ENCODE assay signal across 8 cellular contexts in the genomic region with DNA sequence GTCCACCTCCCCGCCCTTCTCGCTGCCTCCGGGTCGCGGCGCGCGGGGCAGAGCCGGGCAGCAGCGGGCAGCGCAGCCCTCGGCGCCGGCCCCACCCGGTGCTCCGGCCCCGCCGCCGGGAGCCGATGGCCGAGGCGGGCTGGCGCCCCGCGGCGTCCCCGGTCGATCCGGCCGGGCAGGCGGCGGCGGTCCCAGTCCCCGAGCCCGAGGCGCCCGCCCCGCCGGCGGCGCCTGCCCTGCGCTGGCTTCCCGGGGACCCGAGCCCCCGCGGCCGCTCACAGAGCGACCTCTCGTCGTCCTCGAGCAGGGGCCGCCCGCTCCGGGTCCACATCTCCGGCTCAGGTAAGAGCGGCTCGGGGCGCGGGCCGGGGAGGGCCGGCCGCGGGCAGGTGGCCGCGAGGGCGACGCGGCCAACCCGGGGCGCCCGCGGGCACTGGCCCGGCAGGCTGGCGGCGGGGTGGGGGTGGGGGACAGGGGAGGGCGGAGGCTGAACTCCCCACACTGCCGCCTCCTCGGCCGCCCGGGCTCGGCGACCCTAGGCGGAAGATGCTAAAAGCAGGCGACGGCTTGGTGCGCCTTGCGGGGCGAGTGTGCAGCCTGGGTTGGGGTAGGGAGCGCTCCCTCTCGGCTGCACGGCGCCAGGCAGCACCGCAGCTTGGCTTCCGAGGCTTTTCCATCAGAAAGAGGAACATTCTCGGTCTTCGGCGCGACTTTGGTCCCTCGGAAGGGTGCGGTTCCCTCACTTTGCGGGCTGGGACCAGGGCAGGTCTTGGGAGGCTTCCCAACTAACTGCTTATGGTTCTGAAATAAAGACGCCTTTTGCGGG. TPM values are rescaled to one million over a fixed set of nuclear protein-coding genes. Genes with fewer than 3 reads are reported as not detected.
DNase-seq lines count a peak whose midpoint lies in the region; ATAC-seq, FAIRE-seq and TF ChIP-seq lines count a peak whose summit lies in the region.

No MANE protein-coding gene starts in this region.

- H3K27ac Mint-ChIP-seq in HFFc6 (peak overlapping the region; percentile 74), activated B cell treated with CpG ODN at 0.5 μM for 24 hours (no peak overlapping the region)

- no peak for FAIRE-seq in kidney (lab: Jason Lieb, UNC)

- H3K9me3 Mint-ChIP-seq in HFFc6 = no peaks in the 10 kb centered on the region
- H3K9me3 Mint-ChIP-seq in activated B cell treated with CpG ODN at 0.5 μM for 24 hours = no peaks in the 10 kb centered on the region

- peak; percentile 67 for ATAC-seq in activated B cell treated with CpG ODN at 0.5 μM for 24 hours (ENCODE audit: low read depth)

- H3K27ac ChIP-seq in kidney (ENCODE audit: low read depth in 2 of 2, low read length in 2 of 2) = peak overlapping the region in 1 of 2 donors; percentile 37

- H3K4me1 Mint-ChIP-seq in HFFc6 (ENCODE audit: low read depth) (peaks cover 16% of the 10 kb centered on the region; the same call in 1 of the 2 replicates), activated B cell treated with CpG ODN at 0.5 μM for 24 hours (peaks cover 32% of the 10 kb centered on the region)

- H3K4me1 ChIP-seq in kidney (ENCODE audit: control insufficient read depth in 1 of 2, insufficient read depth in 1 of 2, low read depth in 1 of 2, low read length in 2 of 2) = no peaks in the 10 kb centered on the region

- CTCF ChIA-PET in activated B cell treated with CpG ODN at 0.5 μM for 24 hours (lab: Charles Lee) = interaction anchor here (0.9 to 1.0 kb wide), 2 partner anchors 32 to 39 kb away, joined by 3 to 4 read pairs; no protein-coding TSS in a partner anchor

- DNase-seq in HFFc6 (peak; percentile 48), MV-4-11 (lab: John Stamatoyannopoulos, UW) (peak; percentile 82), activated B cell treated with CpG ODN at 0.5 μM for 24 hours (peak; percentile 51), kidney (peak; percentile 87), SHP77 (lab: John Stamatoyannopoulos, UW) (no peak)
- peak; percentile 53 for DNase-seq in central memory CD4-positive, alpha-beta T cell
- DNase-seq in stimulated activated CD4-positive, alpha-beta T cell treated with anti-CD3 and anti-CD28 coated beads, Interleukin-15, amount 100 ng/mL, for 48 hours (ENCODE audit: low read depth in 2 of 2) = peak; percentile 28 to 47

- H3K36me3 Mint-ChIP-seq in HFFc6 (ENCODE audit: low read depth) (no peaks in the 10 kb centered on the region), activated B cell treated with CpG ODN at 0.5 μM for 24 hours (ENCODE audit: low read depth) (no peaks in the 10 kb centered on the region)

- POLR2A ChIA-PET in activated B cell treated with CpG ODN at 0.5 μM for 24 hours (lab: Charles Lee) = interaction anchor here (1.0 to 1.7 kb wide), 2 partner anchors 24 to 26 kb away, joined by 4 read pairs; a partner anchor contains a TSS

- TF ChIP-seq CTCF in GM12874 (IDR thresholded peaks at IDR 0.05; ENCODE audit: insufficient read depth, low read depth, low read length) (peak; percentile 65), HFFc6 (IDR thresholded peaks at IDR 0.05) (peak; percentile 58), activated B cell treated with CpG ODN at 0.5 μM for 24 hours (IDR thresholded peaks at IDR 0.05) (no peak), kidney (IDR thresholded peaks at IDR 0.05; ENCODE audit: borderline replicate concordance, extremely low read depth, insufficient read depth) (no peak)

- H3K9me3 ChIP-seq in kidney (ENCODE audit: control insufficient read depth in 1 of 2, low read length in 2 of 2) = no peaks in the 10 kb centered on the region

- H3K4me3 Mint-ChIP-seq in HFFc6 (peak overlapping the region; percentile 89), activated B cell treated with CpG ODN at 0.5 μM for 24 hours (peak overlapping the region; percentile 81)

- H3K4me3 ChIP-seq in kidney (ENCODE audit: low read length in 2 of 2) = peak overlapping the region; percentile 62 to 71

- H3K27me3 Mint-ChIP-seq in HFFc6 (ENCODE audit: insufficient read depth) = no peaks in the 10 kb centered on the region
- no peaks in the 10 kb centered on the region for H3K27me3 Mint-ChIP-seq in activated B cell treated with CpG ODN at 0.5 μM for 24 hours

- H3K36me3 ChIP-seq in kidney (ENCODE audit: control insufficient read depth in 1 of 2, insufficient read depth in 2 of 2, low read length in 2 of 2) = no peaks in the 10 kb centered on the region

- H3K9ac ChIP-seq in kidney (ENCODE audit: low read length in 2 of 2) = peak overlapping the region in 1 of 2 donors; percentile 55

- intact Hi-C loops in activated B cell treated with CpG ODN at 0.5 μM for 24 hours (cut with micrococcal nuclease) = loop anchor here (1.0 to 2.0 kb wide), 6 partner anchors 9 to 87 kb away; a partner anchor contains a TSS
- intact Hi-C loops in kidney (cut with DNase I) = no loop called here

RNA-seq across cellular contexts. Expression of a gene that starts 25.6 kb away (rescaled TPM):
- total RNA-seq in HFFc6 (2021; fragmentation: NEBNext Ultra II Directional; extraction: Animal tissue kit (Norgen Biotek cat#: 25700)) = 100 to 1,000 TPM in 4 of 6 experiments, 10 to 100 TPM in 2; 86.4 to 126 (median 121) TPM
- 8.7 and 9.9 TPM in 2 replicates for total RNA-seq in activated B cell treated with CpG ODN at 0.5 μM for 24 hours
- total RNA-seq in kidney = 68.6 TPM
- 73.4 TPM for polyA plus RNA-seq in kidney (ENCODE audit: insufficient read depth, low read depth, low replicate concordance)

Comparison
In these comparisons a context has a peak if more than half of its experiments do, and no peak if none do; other contexts are left out.
1. CTCF ChIP-seq: peak in GM12874 (single experiment) and HFFc6 (single experiment); none in activated B cell treated with CpG ODN at 0.5 μM for 24 hours (single experiment) and kidney (single experiment).
2. DNase-seq: peak in HFFc6 (single experiment), MV-4-11 (single experiment), activated B cell treated with CpG ODN at 0.5 μM for 24 hours (single experiment), central memory CD4-positive, alpha-beta T cell (single experiment), kidney (single experiment) and stimulated activated CD4-positive, alpha-beta T cell treated with anti-CD3 and anti-CD28 coated beads, Interleukin-15, amount 100 ng/mL, for 48 hours (2 of 2); none in SHP77 (0 of 2).